ENCODE assay signal across 10 cellular contexts in the genomic region with DNA sequence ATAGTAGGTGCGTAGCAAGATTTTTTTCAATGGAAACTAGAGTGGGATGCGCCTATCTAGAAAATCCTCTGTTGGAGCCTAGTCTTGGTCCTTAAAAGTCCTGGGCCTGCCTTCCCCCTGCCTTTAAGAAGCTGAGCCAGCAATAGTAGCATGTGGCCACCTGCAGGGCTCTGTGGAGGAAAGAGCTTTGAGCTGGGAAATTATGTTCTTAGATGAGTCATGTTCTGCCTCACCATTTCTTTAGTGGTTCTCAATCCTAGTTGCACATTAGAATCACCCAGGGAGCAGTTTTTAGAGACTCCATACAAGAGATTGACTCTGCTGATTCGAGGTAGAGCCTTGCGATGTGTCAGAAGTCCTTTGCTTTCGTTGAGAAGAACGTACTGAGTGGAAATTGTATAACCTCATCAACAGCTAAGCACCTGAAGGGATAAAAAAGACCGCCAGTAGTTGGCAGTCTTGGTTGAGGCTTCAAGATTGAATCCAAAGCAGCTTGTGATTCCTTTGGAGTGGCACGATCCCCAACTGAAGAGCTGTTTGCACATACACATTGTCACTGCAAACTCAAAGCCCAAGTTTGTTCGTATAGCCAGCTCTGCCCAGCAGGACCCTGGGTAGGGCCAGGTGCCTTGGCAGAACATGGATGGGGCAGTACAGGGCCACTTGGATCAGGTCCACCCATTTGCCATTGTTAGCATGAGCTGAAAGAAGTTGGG.
DNase-seq lines count a peak whose midpoint lies in the region; ATAC-seq, FAIRE-seq and TF ChIP-seq lines count a peak whose summit lies in the region.
"Had no signal": no experiment of that assay in that cellular context is flagged by ENCODE, and none has a peak within 500 bp of the region (broad histone marks: within the 10 kb centered on the region; RNA-seq: fewer than 3 reads in every experiment).

No MANE protein-coding gene starts in this region.

- H3K9ac ChIP-seq in HUES48 (ENCODE audit: low read depth, low read length) (no peak overlapping the region), astrocyte (ENCODE audit: low read length) (no peak overlapping the region)

- H3K27ac Mint-ChIP-seq in astrocyte (ENCODE audit: unreplicated experiment) = no peak overlapping the region

- H3K36me3 ChIP-seq in HUES48 (ENCODE audit: control insufficient read depth, insufficient read depth, low read length) (no peaks in the 10 kb centered on the region), astrocyte (ENCODE audit: insufficient read depth, low read length) (no peaks in the 10 kb centered on the region)
- H3K36me3 ChIP-seq: left lung, SJCRH30 had no signal

- FAIRE-seq in astrocyte (lab: Jason Lieb, UNC) = no peak

- H3K27ac ChIP-seq in HUES48 (ENCODE audit: low read depth, low read length) (peak overlapping the region; percentile 9), astrocyte (ENCODE audit: low read depth, low read length) (no peak overlapping the region)
- H3K27ac ChIP-seq: SJCRH30 had no signal

- H3K4me3 Mint-ChIP-seq in astrocyte (ENCODE audit: unreplicated experiment) = no peak overlapping the region

- DNase-seq in astrocyte (ENCODE audit: low read depth) = no peak
- DNase-seq in left ventricle myocardium superior = no peak
- DNase-seq in smooth muscle cell of the brain vasculature (ENCODE audit: low read depth, low spot score) = peak; percentile 52
- DNase-seq in NAMALWA (ENCODE audit: low spot score) = no peak
- no peak for DNase-seq in activated CD4-positive, alpha-beta T cell treated with anti-CD3 and anti-CD28 coated beads, Interleukin-2, amount 50 U/mL, for 1 hour
- DNase-seq: left lung, NCI-H1417 treated with DMSO at 0.1 percent for 48 hours, SJCRH30 had no signal

- H3K27me3 ChIP-seq in HUES48 (ENCODE audit: control insufficient read depth, insufficient read depth, low read length) (no peaks in the 10 kb centered on the region), astrocyte (ENCODE audit: insufficient read depth, low read length) (no peaks in the 10 kb centered on the region)
- H3K27me3 ChIP-seq: left lung, SJCRH30 had no signal

- peak; percentile 22 for ATAC-seq in left ventricle myocardium superior
- no peak for ATAC-seq in GM21723 (IDR thresholded peaks at IDR 0.05; ENCODE audit: unreplicated experiment)

- peaks cover 1% of the 10 kb centered on the region for H3K36me3 Mint-ChIP-seq in astrocyte (ENCODE audit: low read depth, unreplicated experiment)

- no peaks in the 10 kb centered on the region for H3K27me3 Mint-ChIP-seq in astrocyte (ENCODE audit: low read depth, unreplicated experiment)

- no peaks in the 10 kb centered on the region for H3K9me3 Mint-ChIP-seq in astrocyte (ENCODE audit: unreplicated experiment)

- peak overlapping the region; percentile 38 for H3K4me2 ChIP-seq in astrocyte (ENCODE audit: low read length)

- H3K79me2 ChIP-seq in astrocyte (ENCODE audit: insufficient read depth, low read length) = no peaks in the 10 kb centered on the region

- intact Hi-C loops in left ventricle myocardium superior (cut with micrococcal nuclease) = no loop called here

- H4K20me1 ChIP-seq in astrocyte (ENCODE audit: insufficient read depth, low read length) = no peaks in the 10 kb centered on the region

- H2AFZ ChIP-seq in astrocyte (ENCODE audit: low read depth, low read length) = no peak overlapping the region

- H3K9me3 ChIP-seq in HUES48 (ENCODE audit: control insufficient read depth, insufficient read depth, low read length) (no peaks in the 10 kb centered on the region), astrocyte (ENCODE audit: insufficient read depth, low read depth, low read length) (no peaks in the 10 kb centered on the region)
- H3K9me3 ChIP-seq: left lung had no signal

- peaks cover 13% of the 10 kb centered on the region for H3K4me1 ChIP-seq in HUES48 (ENCODE audit: control insufficient read depth, insufficient read depth, low read length)
- H3K4me1 ChIP-seq in astrocyte (ENCODE audit: insufficient read depth, low read length) = peaks cover 13% of the 10 kb centered on the region
- H3K4me1 ChIP-seq: SJCRH30 had no signal

- H3K4me3 ChIP-seq in HUES48 (ENCODE audit: low read depth, low read length) (no peak overlapping the region), astrocyte (ENCODE audit: insufficient read depth, low read depth, low read length) (no peak overlapping the region)
- H3K4me3 ChIP-seq: left lung, SJCRH30 had no signal

- peaks cover 30% of the 10 kb centered on the region for H3K4me1 Mint-ChIP-seq in astrocyte (ENCODE audit: low read depth, unreplicated experiment)

- no peak for TF ChIP-seq CTCF in astrocyte (IDR thresholded peaks at IDR 0.05; ENCODE audit: insufficient read depth, low read depth, low read length)
